19 cellular contexts compared by ENCODE assay signal in genomic region chr22:20092477-20092854, GRCh38. TPM values are rescaled to one million over a fixed set of nuclear protein-coding genes. Genes with fewer than 3 reads are reported as not detected.
"Had no signal": no experiment of that assay in that cellular context is flagged by ENCODE, and none has a peak within 500 bp of the region (broad histone marks: within the 10 kb centered on the region; RNA-seq: fewer than 3 reads in every experiment).

No MANE protein-coding gene starts in this region.

- DNase-seq: activated CD4-positive, alpha-beta T cell treated with anti-CD3 and anti-CD28 coated beads, Interleukin-2, amount 10 ng/mL, durations not matched to agents 24 days and 14 days; activated naive CD4-positive, alpha-beta T cell; amniotic stem cell; cerebellar nuclear complex; dermis blood vessel endothelial cell; endodermal cell; erythroblast; hippocampal formation; midbrain; naive thymus-derived CD4-positive, alpha-beta T cell; occipital lobe; psoas muscle; stimulated activated CD4-positive, alpha-beta T cell treated with anti-CD3 and anti-CD28 coated beads, Interleukin-4, amount 100 ng/mL, for 1 hour; stimulated activated CD8-positive, alpha-beta memory T cell treated with anti-CD3 and anti-CD28 coated beads, Interleukin-4, amount 100 ng/mL, for 48 hours had no signal

- H3K9me3 Mint-ChIP-seq: endodermal cell, WTC11 had no signal

- H3K27me3 Mint-ChIP-seq: activated CD4-positive, alpha-beta T cell treated with anti-CD3 and anti-CD28 coated beads, Interleukin-2, amount 10 ng/mL, durations not matched to agents 24 days and 14 days; naive thymus-derived CD4-positive, alpha-beta T cell had no signal

- H3K27ac Mint-ChIP-seq: activated CD4-positive, alpha-beta T cell treated with anti-CD3 and anti-CD28 coated beads, Interleukin-2, amount 10 ng/mL, durations not matched to agents 24 days and 14 days; activated T-helper 1 cell treated with anti-CD3 and anti-CD28 coated beads, Interleukin-12 subunit alpha, Interleukin-12 subunit beta, Interleukin-2, Interleukin-4 antibody, amounts not matched to agents 30 ng/mL and 10 ng/mL and 1 ng/mL, durations not matched to agents 14 hours and 24 hours and 36 hours; brain; endodermal cell; naive thymus-derived CD4-positive, alpha-beta T cell; WTC11 had no signal

- H3K4me3 Mint-ChIP-seq: activated CD4-positive, alpha-beta T cell treated with anti-CD3 and anti-CD28 coated beads, Interleukin-2, amount 10 ng/mL, durations not matched to agents 24 days and 14 days; activated T-helper 1 cell treated with anti-CD3 and anti-CD28 coated beads, Interleukin-12 subunit alpha, Interleukin-12 subunit beta, Interleukin-2, Interleukin-4 antibody, amounts not matched to agents 30 ng/mL and 10 ng/mL and 1 ng/mL, durations not matched to agents 14 hours and 24 hours and 36 hours; brain; endodermal cell; naive thymus-derived CD4-positive, alpha-beta T cell; WTC11 had no signal

- H3K9me3 ChIP-seq: psoas muscle had no signal

- H3K4me3 ChIP-seq: lung, psoas muscle had no signal

- ATAC-seq: WTC11 had no signal

- H3K4me1 Mint-ChIP-seq: brain, endodermal cell, WTC11 had no signal

RNA-seq across cellular contexts. Expression of gene CCDC188, which starts 58.4 kb away (rescaled TPM):
- total RNA-seq: activated CD4-positive, alpha-beta T cell treated with anti-CD3 and anti-CD28 coated beads, Interleukin-2, amount 10 ng/mL, durations not matched to agents 24 days and 14 days; endodermal cell; naive thymus-derived CD4-positive, alpha-beta T cell; occipital lobe; T-helper 1 cell treated with Interleukin-12 subunit alpha and Interleukin-12 subunit beta and Interleukin-4 antibody, amounts not matched to agents 30 ng/mL and 1 ng/mL, for 36 hours; WTC11 had no signal
- polyA plus RNA-seq: naive thymus-derived CD4-positive, alpha-beta T cell had no signal
